28 cellular contexts compared by ENCODE assay signal in genomic region chr2:121237980-121238665, GRCh38. TPM values are rescaled to one million over a fixed set of nuclear protein-coding genes. Genes with fewer than 3 reads are reported as not detected.
DNase-seq lines count a peak whose midpoint lies in the region; FAIRE-seq and TF ChIP-seq lines count a peak whose summit lies in the region.
"Had no signal": no experiment of that assay in that cellular context is flagged by ENCODE, and none has a peak within 500 bp of the region (broad histone marks: within the 10 kb centered on the region; RNA-seq: fewer than 3 reads in every experiment).

No MANE protein-coding gene starts in this region.

- H3K36me3 ChIP-seq in kidney (ENCODE audit: control insufficient read depth in 1 of 2, insufficient read depth in 2 of 2, low read length in 2 of 2) = peaks cover 64 to 92% of the 10 kb centered on the region in 2 donors
- H3K36me3 ChIP-seq: neural progenitor cell, thoracic aorta had no signal

- no peaks in the 10 kb centered on the region for H3K4me1 Mint-ChIP-seq in HFFc6 (ENCODE audit: low read depth)
- H3K4me1 Mint-ChIP-seq in CD14-positive monocyte = peaks cover 5% of the 10 kb centered on the region
- no peaks in the 10 kb centered on the region for H3K4me1 Mint-ChIP-seq in endothelial cell (ENCODE audit: unreplicated experiment)
- H3K4me1 Mint-ChIP-seq: activated CD8-positive, alpha-beta memory T cell treated with anti-CD3 and anti-CD28 coated beads, Interleukin-2, amount 10 ng/mL, durations not matched to agents 7 days and 5 days; activated naive CD8-positive, alpha-beta T cell treated with anti-CD3 and anti-CD28 coated beads, Interleukin-2, amount 50 U/mL, for 24 hours; activated T-helper 17 cell treated with anti-CD3 and anti-CD28 coated beads, Interleukin-2, amount 50 U/mL, for 72 hours; stimulated activated memory B cell treated with anti-CD40 and anti-IgM and Interleukin-4, amounts not matched to agents 10 μg/mL and 1 μg/mL and 100 μg/mL, for 72 hours had no signal

- H3K4me1 ChIP-seq in kidney (ENCODE audit: control insufficient read depth in 1 of 2, insufficient read depth in 1 of 2, low read depth in 1 of 2, low read length in 2 of 2) = peaks cover 10 to 12% of the 10 kb centered on the region in 2 donors
- H3K4me1 ChIP-seq: neural progenitor cell had no signal

- DNase-seq in A172 (ENCODE audit: low spot score) (peak; percentile 71), HFFc6 (peak; percentile 7), astrocyte of the hippocampus (ENCODE audit: low read depth, low spot score) (peak; percentile 54), kidney (peak; percentile 61), NCI-H446 treated with DMSO at 0.1 percent for 48 hours (lab: John Stamatoyannopoulos, UW) (no peak), CD14-positive monocyte (ENCODE audit: low spot score) (no peak), endothelial cell (ENCODE audit: low spot score) (no peak)
- no peak for DNase-seq in activated CD4-positive, alpha-beta T cell treated with anti-CD3 and anti-CD28 coated beads, Interleukin-2, amount 50 U/mL, for 48 hours
- DNase-seq: activated CD4-positive, CD25-positive, alpha-beta regulatory T cell treated with anti-CD3 and anti-CD28 coated beads, Interleukin-2, amount 50 U/mL, for 72 hours; activated CD8-positive, alpha-beta memory T cell treated with anti-CD3 and anti-CD28 coated beads, Interleukin-2, amount 10 ng/mL, durations not matched to agents 7 days and 5 days; activated naive CD8-positive, alpha-beta T cell treated with anti-CD3 and anti-CD28 coated beads, Interleukin-2, amount 50 U/mL, for 24 hours; CD8-positive, alpha-beta T cell; DND-41; foreskin fibroblast; hippocampal formation; left colon; NCI-H1105 treated with DMSO at 0.1 percent for 48 hours; NCI-H748 treated with DMSO at 0.1 percent for 48 hours; T1000 had no signal

- TF ChIP-seq CTCF in HFFc6 (IDR thresholded peaks at IDR 0.05) (no peak), kidney (IDR thresholded peaks at IDR 0.05; ENCODE audit: borderline replicate concordance, extremely low read depth, insufficient read depth) (no peak), CD14-positive monocyte (IDR thresholded peaks at IDR 0.05) (no peak), endothelial cell (IDR thresholded peaks at IDR 0.05; ENCODE audit: unreplicated experiment) (no peak)

- no peak overlapping the region for H3K27ac Mint-ChIP-seq in HFFc6
- H3K27ac Mint-ChIP-seq in CD14-positive monocyte = no peak overlapping the region
- H3K27ac Mint-ChIP-seq in endothelial cell (ENCODE audit: unreplicated experiment) = no peak overlapping the region
- H3K27ac Mint-ChIP-seq: activated CD8-positive, alpha-beta memory T cell treated with anti-CD3 and anti-CD28 coated beads, Interleukin-2, amount 10 ng/mL, durations not matched to agents 7 days and 5 days; activated naive CD8-positive, alpha-beta T cell treated with anti-CD3 and anti-CD28 coated beads, Interleukin-2, amount 50 U/mL, for 24 hours; activated T-helper 17 cell treated with anti-CD3 and anti-CD28 coated beads, Interleukin-2, amount 50 U/mL, for 72 hours; CD8-positive, alpha-beta T cell; neural progenitor cell; stimulated activated memory B cell treated with anti-CD40 and anti-IgM and Interleukin-4, amounts not matched to agents 10 μg/mL and 1 μg/mL and 100 μg/mL, for 72 hours had no signal

- H3K4me3 Mint-ChIP-seq in HFFc6 (no peak overlapping the region), CD14-positive monocyte (no peak overlapping the region), endothelial cell (ENCODE audit: unreplicated experiment) (no peak overlapping the region)
- H3K4me3 Mint-ChIP-seq: activated CD8-positive, alpha-beta memory T cell treated with anti-CD3 and anti-CD28 coated beads, Interleukin-2, amount 10 ng/mL, durations not matched to agents 7 days and 5 days; activated naive CD8-positive, alpha-beta T cell treated with anti-CD3 and anti-CD28 coated beads, Interleukin-2, amount 50 U/mL, for 24 hours; activated T-helper 17 cell treated with anti-CD3 and anti-CD28 coated beads, Interleukin-2, amount 50 U/mL, for 72 hours; CD8-positive, alpha-beta T cell; neural progenitor cell; stimulated activated memory B cell treated with anti-CD40 and anti-IgM and Interleukin-4, amounts not matched to agents 10 μg/mL and 1 μg/mL and 100 μg/mL, for 72 hours had no signal

- H3K36me3 Mint-ChIP-seq in HFFc6 (ENCODE audit: low read depth) = no peaks in the 10 kb centered on the region
- no peaks in the 10 kb centered on the region for H3K36me3 Mint-ChIP-seq in CD14-positive monocyte
- no peaks in the 10 kb centered on the region for H3K36me3 Mint-ChIP-seq in endothelial cell (ENCODE audit: low read depth, unreplicated experiment)
- H3K36me3 Mint-ChIP-seq: activated CD8-positive, alpha-beta memory T cell treated with anti-CD3 and anti-CD28 coated beads, Interleukin-2, amount 10 ng/mL, durations not matched to agents 7 days and 5 days; CD8-positive, alpha-beta T cell; neural progenitor cell; stimulated activated memory B cell treated with anti-CD40 and anti-IgM and Interleukin-4, amounts not matched to agents 10 μg/mL and 1 μg/mL and 100 μg/mL, for 72 hours had no signal

- H3K27me3 Mint-ChIP-seq in HFFc6 (ENCODE audit: insufficient read depth) (peaks cover 70% of the 10 kb centered on the region), CD14-positive monocyte (ENCODE audit: low read depth in 3 of 3) (peaks cover 7 to 13% (median 13%) of the 10 kb centered on the region in 3 donors), endothelial cell (ENCODE audit: unreplicated experiment) (peaks cover 5% of the 10 kb centered on the region)
- H3K27me3 Mint-ChIP-seq: activated naive CD8-positive, alpha-beta T cell treated with anti-CD3 and anti-CD28 coated beads, Interleukin-2, amount 50 U/mL, for 24 hours; stimulated activated memory B cell treated with anti-CD40 and anti-IgM and Interleukin-4, amounts not matched to agents 10 μg/mL and 1 μg/mL and 100 μg/mL, for 72 hours had no signal

- peak overlapping the region in 1 of 2 donors; percentile 44 for H3K27ac ChIP-seq in kidney (ENCODE audit: low read depth in 2 of 2, low read length in 2 of 2)
- H3K27ac ChIP-seq: HL-60, KMS-11, neural progenitor cell, PC-9, thoracic aorta had no signal

- H3K9me3 Mint-ChIP-seq in HFFc6 (no peaks in the 10 kb centered on the region), CD14-positive monocyte (peaks cover 0 to 2% (median 0%) of the 10 kb centered on the region in 7 donors), endothelial cell (ENCODE audit: unreplicated experiment) (no peaks in the 10 kb centered on the region)
- H3K9me3 Mint-ChIP-seq: activated naive CD8-positive, alpha-beta T cell treated with anti-CD3 and anti-CD28 coated beads, Interleukin-2, amount 50 U/mL, for 24 hours; activated T-helper 17 cell treated with anti-CD3 and anti-CD28 coated beads, Interleukin-2, amount 50 U/mL, for 72 hours; CD8-positive, alpha-beta T cell; neural progenitor cell; stimulated activated memory B cell treated with anti-CD40 and anti-IgM and Interleukin-4, amounts not matched to agents 10 μg/mL and 1 μg/mL and 100 μg/mL, for 72 hours had no signal

- no peak overlapping the region for H3K4me3 ChIP-seq in kidney (ENCODE audit: low read length in 2 of 2)
- H3K4me3 ChIP-seq: neural progenitor cell, PC-9, thoracic aorta had no signal

- intact Hi-C loops in kidney (cut with DNase I) = no loop called here
- intact Hi-C loops in CD14-positive monocyte (cut with micrococcal nuclease) = no loop called here

- H3K9me3 ChIP-seq in kidney (ENCODE audit: control insufficient read depth in 1 of 2, low read length in 2 of 2) = no peaks in the 10 kb centered on the region
- H3K9me3 ChIP-seq: thoracic aorta had no signal

- H3K9ac ChIP-seq in kidney (ENCODE audit: low read length in 2 of 2) = no peak overlapping the region
- H3K9ac ChIP-seq: KMS-11, neural progenitor cell had no signal

- no peak for FAIRE-seq in kidney (lab: Jason Lieb, UNC)
- FAIRE-seq: endometrium had no signal

RNA-seq across cellular contexts. Expression of gene TFCP2L1, which starts 46.9 kb away (rescaled TPM):
- total RNA-seq in A172 (2014; rRNA removed; shearing (Covaris generic)) = 0.26 and 0.34 TPM in 2 replicates
- under 1 TPM in 1 of 6 experiments, not detected in 5; 0.03 TPM for total RNA-seq in HFFc6 (2021; fragmentation: NEBNext Ultra II Directional; extraction: Animal tissue kit (Norgen Biotek cat#: 25700))
- total RNA-seq in kidney = 172 TPM
- 44.4 TPM for polyA plus RNA-seq in kidney (ENCODE audit: insufficient read depth, low read depth, low replicate concordance)
- under 1 TPM in 1 of 2 donors, not detected in 1; 0.03 TPM for polyA plus RNA-seq in CD14-positive monocyte
- 1.7 TPM for total RNA-seq in endothelial cell (ENCODE audit: unreplicated experiment)
- polyA plus RNA-seq: AG04450 had no signal

Comparison
In these comparisons a context has a peak if more than half of its experiments do, and no peak if none do; other contexts are left out.
1. DNase-seq: peak in A172 (single experiment), HFFc6 (single experiment), astrocyte of the hippocampus (single experiment) and kidney (single experiment); none in NCI-H446 treated with DMSO at 0.1 percent for 48 hours (single experiment), activated CD4-positive, alpha-beta T cell treated with anti-CD3 and anti-CD28 coated beads, Interleukin-2, amount 50 U/mL, for 48 hours (0 of 2), CD14-positive monocyte (single experiment) and endothelial cell (single experiment).
2. RNA of gene TFCP2L1, which starts 46.9 kb away (total RNA-seq): 172 TPM in kidney (single experiment); 1.7 TPM in endothelial cell (single experiment), 0.26 to 0.34 TPM in A172 and 0.03 TPM in HFFc6; every median in the first group is over 10 times any median in the second.